In genomic region chr11:133935551-133935910, GRCh38 we compare ENCODE assay signal across 19 cellular contexts. TPM values are rescaled to one million over a fixed set of nuclear protein-coding genes. Genes with fewer than 3 reads are reported as not detected.
DNase-seq lines count a peak whose midpoint lies in the region; ATAC-seq and TF ChIP-seq lines count a peak whose summit lies in the region.
"Had no signal": no experiment of that assay in that cellular context is flagged by ENCODE, and none has a peak within 500 bp of the region (broad histone marks: within the 10 kb centered on the region; RNA-seq: fewer than 3 reads in every experiment).

No MANE protein-coding gene starts in this region.

- peaks cover 49% of the 10 kb centered on the region for H3K4me1 ChIP-seq in BE2C
- H3K4me1 ChIP-seq in BLaER1: peaks cover 33% of the 10 kb centered on the region
- H3K4me1 ChIP-seq in endodermal cell (ENCODE audit: control insufficient read depth, insufficient read depth, low read length): no peaks in the 10 kb centered on the region
- peaks cover 15% of the 10 kb centered on the region in 2 donors for H3K4me1 ChIP-seq in neuronal stem cell (ENCODE audit: control insufficient read depth in 2 of 2, insufficient read depth in 1 of 2, low read depth in 1 of 2, low read length in 2 of 2)
- H3K4me1 ChIP-seq in psoas muscle: no peaks in the 10 kb centered on the region

- H3K36me3 Mint-ChIP-seq in endodermal cell (ENCODE audit: low read depth) (peaks cover 19% of the 10 kb centered on the region), CD14-positive monocyte (no peaks in the 10 kb centered on the region)

- H3K27me3 ChIP-seq in BE2C: no peaks in the 10 kb centered on the region
- no peaks in the 10 kb centered on the region for H3K27me3 ChIP-seq in BLaER1
- no peaks in the 10 kb centered on the region for H3K27me3 ChIP-seq in endodermal cell (ENCODE audit: control insufficient read depth, insufficient read depth, low read length, poor library complexity, severe bottlenecking)
- H3K27me3 ChIP-seq in neuronal stem cell (ENCODE audit: control insufficient read depth in 3 of 3, insufficient read depth in 3 of 3, low read depth in 1 of 3, low read length in 3 of 3): no peaks in the 10 kb centered on the region
- no peaks in the 10 kb centered on the region for H3K27me3 ChIP-seq in psoas muscle (ENCODE audit: insufficient read depth in 3 of 3, low read length in 2 of 3)

- no peak overlapping the region for H4K8ac ChIP-seq in neuronal stem cell (ENCODE audit: low read depth, low read length)

- H3K18ac ChIP-seq in neuronal stem cell (ENCODE audit: low read length): peak overlapping the region; percentile 15

- H2BK15ac ChIP-seq in neuronal stem cell (ENCODE audit: low read length): peak overlapping the region; percentile 39

- H3K4me3 ChIP-seq in BE2C (ENCODE audit: low read depth, low read length) (peak overlapping the region; percentile 22), BLaER1 (no peak overlapping the region), endodermal cell (ENCODE audit: low read length) (no peak overlapping the region), neuronal stem cell (ENCODE audit: low read length in 2 of 2) (no peak overlapping the region), psoas muscle (no peak overlapping the region)
- H3K4me3 ChIP-seq: PC-9 had no signal

- H3K4me1 Mint-ChIP-seq in endodermal cell (no peaks in the 10 kb centered on the region), CD14-positive monocyte (no peaks in the 10 kb centered on the region)
- H3K4me1 Mint-ChIP-seq: B cell had no signal

- no peaks in the 10 kb centered on the region for H4K20me1 ChIP-seq in BLaER1

- H2AFZ ChIP-seq in neuronal stem cell (ENCODE audit: low read length): no peak overlapping the region
- H2AFZ ChIP-seq: PC-9 had no signal

- peaks cover 8% of the 10 kb centered on the region for H3K9me3 Mint-ChIP-seq in endodermal cell
- H3K9me3 Mint-ChIP-seq in CD14-positive monocyte: peaks cover 7 to 12% (median 11%) of the 10 kb centered on the region in 7 donors
- H3K9me3 Mint-ChIP-seq: CD4-positive, alpha-beta T cell had no signal

- H3K27ac Mint-ChIP-seq in endodermal cell: no peak overlapping the region
- H3K27ac Mint-ChIP-seq in CD14-positive monocyte: no peak overlapping the region
- H3K27ac Mint-ChIP-seq: B cell, HFFc6 had no signal

- no peak; the same call in 1 of the 2 replicates for TF ChIP-seq CTCF in BE2C (IDR thresholded peaks at IDR 0.05; ENCODE audit: low read depth, low read length)
- no peak for TF ChIP-seq CTCF in endodermal cell (conservative IDR thresholded peaks at IDR 0.05)
- TF ChIP-seq CTCF in CD14-positive monocyte (IDR thresholded peaks at IDR 0.05): no peak
- no peak for TF ChIP-seq CTCF in psoas muscle (IDR thresholded peaks at IDR 0.05)

- no peak overlapping the region for H3K4ac ChIP-seq in neuronal stem cell (ENCODE audit: low read length)

- H3K4me2 ChIP-seq in BLaER1 (peak overlapping the region; percentile 65), neuronal stem cell (ENCODE audit: insufficient read depth, low read length, poor library complexity, severe bottlenecking) (no peak overlapping the region)
- H3K4me2 ChIP-seq: PC-9 had no signal

- H3K9me3 ChIP-seq in BE2C (no peaks in the 10 kb centered on the region), BLaER1 (no peaks in the 10 kb centered on the region), endodermal cell (ENCODE audit: control insufficient read depth, low read length) (no peaks in the 10 kb centered on the region), neuronal stem cell (replicated peaks in 1 of 2; ENCODE audit: control insufficient read depth in 2 of 2, insufficient read depth in 1 of 2, low read depth in 1 of 2, low read length in 2 of 2) (no peaks in the 10 kb centered on the region), psoas muscle (no peaks in the 10 kb centered on the region)

- H2BK12ac ChIP-seq in neuronal stem cell (ENCODE audit: low read length): no peak overlapping the region

- H3K14ac ChIP-seq in neuronal stem cell (ENCODE audit: low read length): peak overlapping the region; percentile 47

- H3K27me3 Mint-ChIP-seq in endodermal cell (ENCODE audit: insufficient read depth) (no peaks in the 10 kb centered on the region), CD14-positive monocyte (ENCODE audit: low read depth in 3 of 3) (peaks cover 3% of the 10 kb centered on the region in 3 donors)
- H3K27me3 Mint-ChIP-seq: B cell; CD4-positive, alpha-beta T cell had no signal

- H3K4me3 Mint-ChIP-seq in endodermal cell (no peak overlapping the region), CD14-positive monocyte (no peak overlapping the region)
- H3K4me3 Mint-ChIP-seq: B cell; CD4-positive, alpha-beta T cell; H9; HFFc6 had no signal

- no peak overlapping the region for H3K27ac ChIP-seq in BLaER1
- peak overlapping the region; percentile 59 for H3K27ac ChIP-seq in endodermal cell (ENCODE audit: low read depth, low read length)
- no peak overlapping the region for H3K27ac ChIP-seq in neuronal stem cell (replicated peaks; ENCODE audit: low read length)
- H3K27ac ChIP-seq in psoas muscle: no peak overlapping the region
- H3K27ac ChIP-seq: PC-9 had no signal

- H3K9ac ChIP-seq in BLaER1 (no peak overlapping the region), endodermal cell (ENCODE audit: extremely low read depth, low read length, poor library complexity, severe bottlenecking) (no peak overlapping the region), neuronal stem cell (ENCODE audit: low read depth, low read length, poor library complexity) (peak overlapping the region; percentile 78)

- H2BK5ac ChIP-seq in neuronal stem cell (ENCODE audit: low read length): peak overlapping the region; percentile 20

- H4K91ac ChIP-seq in neuronal stem cell (ENCODE audit: low read depth, low read length, poor library complexity): no peak overlapping the region

- DNase-seq in BE2C: no peak
- DNase-seq in endodermal cell: no peak
- no peak for DNase-seq in neuronal stem cell (ENCODE audit: low spot score)
- no peak for DNase-seq in CD14-positive monocyte (ENCODE audit: low spot score)
- DNase-seq in psoas muscle: no peak
- DNase-seq: CD4-positive, alpha-beta T cell; H9; HFFc6; IMR-90; KG1; MM.1S; NCI-H2029; NCI-H446 treated with DMSO at 0.1 percent for 48 hours; NCI-H526; PC-9; SHP77 had no signal

- H3K36me3 ChIP-seq in BE2C: peaks cover 76% of the 10 kb centered on the region
- no peaks in the 10 kb centered on the region for H3K36me3 ChIP-seq in BLaER1
- H3K36me3 ChIP-seq in endodermal cell (ENCODE audit: control insufficient read depth, insufficient read depth, low read length): no peaks in the 10 kb centered on the region
- H3K36me3 ChIP-seq in neuronal stem cell (replicated peaks in 1 of 2; ENCODE audit: control insufficient read depth in 2 of 2, insufficient read depth in 2 of 2, low read length in 2 of 2): peaks cover 6% of the 10 kb centered on the region in 2 donors
- peaks cover 0 to 18% of the 10 kb centered on the region in 2 donors for H3K36me3 ChIP-seq in psoas muscle (ENCODE audit: insufficient read depth in 1 of 2, low read depth in 1 of 2)

- H3K23ac ChIP-seq in neuronal stem cell (ENCODE audit: low read depth, low read length, poor library complexity): peak overlapping the region; percentile 81

- H2AK5ac ChIP-seq in neuronal stem cell (ENCODE audit: low read depth, low read length): peak overlapping the region; percentile 80

- no peaks in the 10 kb centered on the region for H3K79me1 ChIP-seq in neuronal stem cell (ENCODE audit: low read depth, low read length)

- 94 to 100% methylated on average over 7 to 15 of the region's 15 CpGs for WGBS in endodermal cell (ENCODE audit: insufficient coverage in 1 of 2, insufficient read length in 1 of 2), 2 experiments
- no CpG with 5 or more reads among the region's 15 CpGs for WGBS in neuronal stem cell (ENCODE audit: extremely low coverage in 2 of 2, insufficient read length in 2 of 2, insufficient replicate concordance in 1 of 2), 2 donors
- WGBS in psoas muscle, 3 donors: 93 to 97% (median 97%) methylated on average over 15 of the region's 15 CpGs

- no peak for ATAC-seq in HG03135 (IDR thresholded peaks at IDR 0.05; ENCODE audit: unreplicated experiment)
- ATAC-seq in psoas muscle: no peak

- H2BK120ac ChIP-seq in neuronal stem cell (ENCODE audit: low read depth, low read length): no peak overlapping the region

- intact Hi-C loops in CD14-positive monocyte (cut with micrococcal nuclease): no loop called here
- intact Hi-C loops in psoas muscle (cut with DNase I): no loop called here

RNA-seq across cellular contexts. Expression of gene IGSF9B, which starts 21.2 kb away (rescaled TPM):
- 112 TPM for polyA plus RNA-seq in BE2C (2012; ENCODE audit: insufficient read depth, insufficient read length, low read depth)
- total RNA-seq in endodermal cell (10 to 100 TPM; 14.1 to 23.0 TPM), psoas muscle (1 to 10 TPM in 2 of 4 donors, under 1 TPM in 2; 0.84 to 3.4 (median 1.0) TPM)
- 11.0 TPM for polyA plus RNA-seq in endodermal cell (2013, experiment 1 of 2)
- polyA plus RNA-seq in endodermal cell (2013, experiment 2 of 2): 11.9 TPM
- polyA plus RNA-seq in neuronal stem cell (2013, experiment 1 of 2): 3.9 TPM
- 3.8 TPM for polyA plus RNA-seq in neuronal stem cell (2013, experiment 2 of 2)
- polyA plus RNA-seq in CD14-positive monocyte (not detected), psoas muscle (1 to 10 TPM in 1 of 3 donors, under 1 TPM in 2; 0.56 to 1.5 (median 0.65) TPM)
- total RNA-seq: HFFc6, PC-9 had no signal
